7 cellular contexts compared by ENCODE assay signal in genomic region chr16:75012380-75013081, GRCh38. TPM values are rescaled to one million over a fixed set of nuclear protein-coding genes. Genes with fewer than 3 reads are reported as not detected.
DNase-seq lines count a peak whose midpoint lies in the region; ATAC-seq and TF ChIP-seq lines count a peak whose summit lies in the region.

No MANE protein-coding gene starts in this region.

- in situ Hi-C loops in mammary epithelial cell (cut with MboI; ENCODE audit: low sequenced_read_pairs in 2 of 2), result no loop called here

- WGBS in mammary epithelial cell (ENCODE audit: low coverage, missing lambda C conversion rate), result 68% methylated on average over 5 of the region's 8 CpGs

- CTCF ChIA-PET in mammary epithelial cell (lab: Charles Lee; ENCODE audit: low non-redundant PET), result no interaction called here

- no peaks in the 10 kb centered on the region for H4K20me1 ChIP-seq in mammary epithelial cell (ENCODE audit: insufficient read depth, low read length)

- peak overlapping the region; percentile 65 for H3K9ac ChIP-seq in mammary epithelial cell (ENCODE audit: insufficient read depth, low read length)

- intact Hi-C loops in mammary epithelial cell (cut with micrococcal nuclease), result no loop called here

- peaks cover 86% of the 10 kb centered on the region for H3K79me2 ChIP-seq in mammary epithelial cell (ENCODE audit: insufficient read depth, low read length)

- H3K36me3 ChIP-seq in mammary epithelial cell (ENCODE audit: insufficient read depth, low read length), result no peaks in the 10 kb centered on the region

- no peaks in the 10 kb centered on the region for H3K27me3 ChIP-seq in mammary epithelial cell (ENCODE audit: insufficient read depth, low read length)

- no peaks in the 10 kb centered on the region for H3K9me3 ChIP-seq in mammary epithelial cell (replicated peaks; ENCODE audit: insufficient read depth, low read length)

- H3K27ac ChIP-seq in mammary epithelial cell (ENCODE audit: insufficient read depth, low read depth, low read length), result peak overlapping the region; percentile 93

- peak overlapping the region in 1 of 3 experiments; percentile 21 for H3K4me3 ChIP-seq in mammary epithelial cell (replicated peaks in 1 of 3; ENCODE audit: insufficient read depth in 1 of 3, low read depth in 2 of 3, low read length in 3 of 3)

- peak overlapping the region; percentile 67 for H2AFZ ChIP-seq in mammary epithelial cell (ENCODE audit: low read depth, low read length)

- H3K4me1 ChIP-seq in mammary epithelial cell (ENCODE audit: insufficient read depth, low read length), result peaks cover 29% of the 10 kb centered on the region

- peak overlapping the region; percentile 75 for H3K4me2 ChIP-seq in mammary epithelial cell (ENCODE audit: insufficient read depth, low read depth, low read length)

- dilution Hi-C loops in mammary epithelial cell (cut with HindIII; ENCODE audit: low sequenced_read_pairs), result no loop called here

- TF ChIP-seq CTCF in mammary epithelial cell (conservative IDR thresholded peaks at IDR 0.05 in 1 of 2, IDR thresholded peaks at IDR 0.05 in 1 of 2; ENCODE audit: extremely low read depth in 1 of 2, insufficient read depth in 1 of 2, low read depth in 1 of 2, low read length in 2 of 2), result no peak

- DNase-seq in mammary epithelial cell (no peak), pulmonary artery endothelial cell (ENCODE audit: low read depth, low spot score) (peak; percentile 63), HK-2 (ENCODE audit: unreplicated experiment) (no peak), GM19238 (ENCODE audit: insufficient read length, low spot score) (no peak)

- BruUV-seq in mammary epithelial cell (replicated peaks; lab: Mats Ljungman, UMichigan), result TSS peak; percentile 53

- ATAC-seq in GM19397 (IDR thresholded peaks at IDR 0.05; ENCODE audit: unreplicated experiment) (peak; percentile 13), HG03342 (IDR thresholded peaks at IDR 0.05; ENCODE audit: unreplicated experiment) (peak; percentile 25), HG03280 (IDR thresholded peaks at IDR 0.05; ENCODE audit: unreplicated experiment) (no peak)

RNA-seq across cellular contexts. Expression of gene ZNRF1, which starts 13.7 kb away (rescaled TPM):
- total RNA-seq in mammary epithelial cell (10 to 100 TPM; 12.8 to 32.0 TPM), pulmonary artery endothelial cell (16.9 and 21.9 TPM in 2 replicates)
- polyA plus RNA-seq in mammary epithelial cell, result 17.6 TPM
- 60.2 TPM for polyA minus RNA-seq in mammary epithelial cell

RNA-seq across cellular contexts. Expression of gene WDR59, which starts 27.6 kb away (rescaled TPM):
- 10 to 100 TPM; 26.5 to 64.8 TPM for total RNA-seq in mammary epithelial cell
- 41.8 TPM for polyA plus RNA-seq in mammary epithelial cell
- polyA minus RNA-seq in mammary epithelial cell, result 90.8 TPM
- 16.9 and 18.9 TPM in 2 replicates for total RNA-seq in pulmonary artery endothelial cell
